Comparison of ENCODE assay signal across 8 cellular contexts in the genomic region with DNA sequence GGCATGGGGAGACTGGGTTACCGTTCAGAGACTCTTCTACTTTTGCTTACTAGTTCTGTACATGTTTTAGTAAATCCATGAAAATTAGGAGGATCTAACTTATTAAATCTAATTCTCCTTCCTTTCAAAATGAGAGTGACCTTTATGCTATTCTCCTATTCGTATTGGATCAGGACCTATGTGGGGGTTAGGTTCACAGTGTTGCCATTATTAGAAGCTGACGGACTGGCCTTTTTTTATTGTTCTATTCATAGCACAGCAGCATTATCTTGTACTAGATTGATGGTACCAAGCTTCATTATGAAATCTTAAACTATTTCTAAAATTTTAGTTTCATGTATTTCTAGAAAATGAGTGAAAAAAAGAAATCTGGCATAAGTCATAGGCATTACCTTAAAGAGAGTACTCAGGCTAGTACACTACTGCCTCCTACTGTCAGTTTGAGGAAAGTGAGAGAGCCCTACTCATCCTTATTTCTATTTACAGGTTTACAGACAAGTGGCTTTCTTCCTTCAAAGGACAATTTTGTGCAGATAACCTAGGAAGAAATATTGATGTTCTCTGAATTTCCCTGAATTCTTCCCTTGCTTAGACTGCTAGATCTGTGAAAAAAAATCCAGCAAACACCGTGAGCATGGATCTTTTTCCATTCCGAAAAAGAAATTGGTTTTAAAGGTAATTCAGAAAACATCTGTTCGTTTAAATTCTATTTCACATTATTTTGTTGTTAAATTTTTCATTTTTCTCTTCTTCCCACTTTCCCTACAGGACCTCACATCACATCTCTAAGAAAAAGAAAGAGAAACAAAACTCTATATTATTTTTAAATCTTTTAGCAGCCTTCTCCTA.
DNase-seq lines count a peak whose midpoint lies in the region; ATAC-seq, FAIRE-seq and TF ChIP-seq lines count a peak whose summit lies in the region.

No MANE protein-coding gene starts in this region.

- no peaks in the 10 kb centered on the region for H3K9me3 ChIP-seq in left ventricle myocardium inferior (replicated peaks)
- H3K9me3 ChIP-seq in smooth muscle cell (replicated peaks; ENCODE audit: low read depth): no peaks in the 10 kb centered on the region

- TF ChIP-seq CTCF in GM12872 (IDR thresholded peaks at IDR 0.05; ENCODE audit: insufficient read depth, low read depth, low read length) (peak; percentile 75), left ventricle myocardium inferior (IDR thresholded peaks at IDR 0.05; ENCODE audit: borderline replicate concordance) (peak; percentile 89), smooth muscle cell (IDR thresholded peaks at IDR 0.05; ENCODE audit: borderline replicate concordance, insufficient read depth, poor library complexity, severe bottlenecking) (peak; percentile 86)

- H3K27ac ChIP-seq in left ventricle myocardium inferior (replicated peaks): peak overlapping the region; percentile 36
- no peak overlapping the region for H3K27ac ChIP-seq in smooth muscle cell (ENCODE audit: low read depth)

- intact Hi-C loops in left ventricle myocardium inferior (cut with micrococcal nuclease): loop anchor here (5.0 to 10.0 kb wide), 2 partner anchors 143 to 286 kb away; no protein-coding TSS in a partner anchor

- H2AFZ ChIP-seq in smooth muscle cell (ENCODE audit: low read depth): no peak overlapping the region

- H3K4me3 ChIP-seq in left ventricle myocardium inferior (peak overlapping the region; percentile 1), smooth muscle cell (no peak overlapping the region)

- no peaks in the 10 kb centered on the region for H4K20me1 ChIP-seq in smooth muscle cell (ENCODE audit: low read depth)

- H3K4me2 ChIP-seq in smooth muscle cell: no peak overlapping the region

- no peaks in the 10 kb centered on the region for H3K27me3 Mint-ChIP-seq in activated T-helper 17 cell treated with anti-CD3 and anti-CD28 coated beads, Interleukin-2, amount 50 U/mL, for 72 hours

- no peaks in the 10 kb centered on the region for H3K36me3 ChIP-seq in left ventricle myocardium inferior
- H3K36me3 ChIP-seq in smooth muscle cell (ENCODE audit: low read depth): no peaks in the 10 kb centered on the region

- ATAC-seq in HG02610 (IDR thresholded peaks at IDR 0.05; ENCODE audit: unreplicated experiment) (peak; percentile 69), GM21737 (IDR thresholded peaks at IDR 0.05; ENCODE audit: unreplicated experiment) (no peak)
- ATAC-seq in activated T-helper 17 cell treated with anti-CD3 and anti-CD28 coated beads, Interleukin-2, amount 50 U/mL, for 72 hours (replicated peaks): peak; percentile 56

- peak; percentile 65 for FAIRE-seq in A204.1 (lab: Jason Lieb, UNC)

- H3K9ac ChIP-seq in smooth muscle cell (ENCODE audit: low read depth): no peak overlapping the region

- H3K4me1 Mint-ChIP-seq in activated T-helper 17 cell treated with anti-CD3 and anti-CD28 coated beads, Interleukin-2, amount 50 U/mL, for 72 hours: no peaks in the 10 kb centered on the region

- no peaks in the 10 kb centered on the region for H3K79me2 ChIP-seq in smooth muscle cell (ENCODE audit: low read depth)

- H3K4me1 ChIP-seq in left ventricle myocardium inferior: peaks cover 23% of the 10 kb centered on the region
- peaks cover 11% of the 10 kb centered on the region for H3K4me1 ChIP-seq in smooth muscle cell (ENCODE audit: low read depth)

- no peaks in the 10 kb centered on the region for H3F3A ChIP-seq in smooth muscle cell (ENCODE audit: low read depth)

- no peaks in the 10 kb centered on the region for H3K36me3 Mint-ChIP-seq in activated T-helper 17 cell treated with anti-CD3 and anti-CD28 coated beads, Interleukin-2, amount 50 U/mL, for 72 hours (ENCODE audit: low read depth)

- H3K4me3 Mint-ChIP-seq in activated T-helper 17 cell treated with anti-CD3 and anti-CD28 coated beads, Interleukin-2, amount 50 U/mL, for 72 hours: no peak overlapping the region

- H3K9me3 Mint-ChIP-seq in activated T-helper 17 cell treated with anti-CD3 and anti-CD28 coated beads, Interleukin-2, amount 50 U/mL, for 72 hours: no peaks in the 10 kb centered on the region

- peak; percentile 60 for DNase-seq in NCI-H146 (lab: John Stamatoyannopoulos, UW)
- DNase-seq in left ventricle myocardium inferior: no peak
- no peak for DNase-seq in smooth muscle cell (lab: John Stamatoyannopoulos, UW; ENCODE audit: unreplicated experiment)

- WGBS in smooth muscle cell (ENCODE audit: low lambda C conversion rate): 85% methylated on average over 6 of the region's 6 CpGs

- H3K27me3 ChIP-seq in left ventricle myocardium inferior (ENCODE audit: low read depth) (no peaks in the 10 kb centered on the region), smooth muscle cell (ENCODE audit: low read depth) (no peaks in the 10 kb centered on the region)

- no peak overlapping the region for H3K27ac Mint-ChIP-seq in activated T-helper 17 cell treated with anti-CD3 and anti-CD28 coated beads, Interleukin-2, amount 50 U/mL, for 72 hours
